Comparison of ENCODE assay signal across 10 cellular contexts in the genomic region with DNA sequence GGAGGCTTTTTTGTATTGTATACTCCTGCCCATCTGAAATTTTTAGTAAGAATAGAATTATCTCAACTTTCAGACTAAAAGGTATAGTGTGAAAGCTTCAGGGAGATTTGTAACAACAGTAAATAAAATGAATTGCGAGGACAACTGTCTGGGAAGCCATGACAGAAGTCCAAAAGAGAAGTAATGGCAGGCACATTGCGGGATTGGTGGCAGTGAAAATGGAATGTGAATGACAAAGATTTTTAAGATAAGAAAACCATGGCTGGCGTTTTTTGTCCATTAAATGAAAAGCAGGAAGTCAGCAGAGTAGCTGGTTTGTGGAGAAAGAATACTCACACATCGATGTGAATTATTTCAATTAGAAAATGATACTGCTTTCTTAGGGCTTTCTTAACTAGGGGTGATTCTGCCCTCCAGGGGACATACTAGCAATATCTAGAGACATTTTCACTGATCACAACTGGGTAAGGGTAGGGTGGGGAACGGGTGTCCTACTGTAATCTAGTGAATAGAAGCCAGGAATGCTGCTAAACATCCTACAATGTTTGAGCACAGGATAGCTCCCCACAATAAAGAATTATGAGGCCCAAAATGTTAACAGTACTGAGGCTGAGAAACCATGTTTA. TPM values are rescaled to one million over a fixed set of nuclear protein-coding genes. Genes with fewer than 3 reads are reported as not detected.
A peak's percentile ranks its signal among the peaks of the same experiment; 100 is the strongest.
DNase-seq lines count a peak whose midpoint lies in the region; ATAC-seq, FAIRE-seq and TF ChIP-seq lines count a peak whose summit lies in the region.
"Had no signal": no experiment of that assay in that cellular context is flagged by ENCODE, and none has a peak within 500 bp of the region (broad histone marks: within the 10 kb centered on the region; RNA-seq: fewer than 3 reads in every experiment).

No MANE protein-coding gene starts in this region.

- ATAC-seq in CD4-positive, CD25-positive, alpha-beta regulatory T cell (ENCODE audit: low read depth in 2 of 2) = no peak
- no peak for ATAC-seq in naive thymus-derived CD4-positive, alpha-beta T cell
- ATAC-seq in natural killer cell (no peak), GM19397 (IDR thresholded peaks at IDR 0.05; ENCODE audit: unreplicated experiment) (no peak), HG02870 (IDR thresholded peaks at IDR 0.05; ENCODE audit: unreplicated experiment) (no peak)

- peak overlapping the region; percentile 99 for H3K27ac ChIP-seq in CD4-positive, CD25-positive, alpha-beta regulatory T cell (ENCODE audit: insufficient read depth, low read length, poor library complexity, severe bottlenecking)
- peak overlapping the region; percentile 98 for H3K27ac ChIP-seq in naive thymus-derived CD4-positive, alpha-beta T cell (ENCODE audit: low read depth, low read length)

- no peaks in the 10 kb centered on the region for H3K9me3 Mint-ChIP-seq in CD4-positive, CD25-positive, alpha-beta regulatory T cell
- H3K9me3 Mint-ChIP-seq in naive thymus-derived CD4-positive, alpha-beta T cell = no peaks in the 10 kb centered on the region
- H3K9me3 Mint-ChIP-seq in natural killer cell = no peaks in the 10 kb centered on the region
- H3K9me3 Mint-ChIP-seq: IgD-negative memory B cell; stimulated activated naive CD8-positive, alpha-beta T cell treated with anti-CD3 and anti-CD28 coated beads, Interleukin-15, Interleukin-2, amounts not matched to agents 100 ng/mL and 50 ng/mL, for 24 hours had no signal

- H3K27me3 ChIP-seq in CD4-positive, CD25-positive, alpha-beta regulatory T cell (ENCODE audit: control insufficient read depth, insufficient read depth, low read length) = no peaks in the 10 kb centered on the region
- H3K27me3 ChIP-seq in naive thymus-derived CD4-positive, alpha-beta T cell (ENCODE audit: control insufficient read depth in 2 of 2, insufficient read depth in 2 of 2, low read length in 2 of 2) = no peaks in the 10 kb centered on the region

- peak overlapping the region in 1 of 3 donors; percentile 33 for H3K27ac Mint-ChIP-seq in CD4-positive, CD25-positive, alpha-beta regulatory T cell
- no peak overlapping the region for H3K27ac Mint-ChIP-seq in naive thymus-derived CD4-positive, alpha-beta T cell
- H3K27ac Mint-ChIP-seq in natural killer cell = no peak overlapping the region
- H3K27ac Mint-ChIP-seq: stimulated activated naive CD8-positive, alpha-beta T cell treated with anti-CD3 and anti-CD28 coated beads, Interleukin-15, Interleukin-2, amounts not matched to agents 100 ng/mL and 50 ng/mL, for 24 hours had no signal

- H3K4me1 ChIP-seq in CD4-positive, CD25-positive, alpha-beta regulatory T cell (ENCODE audit: control insufficient read depth, insufficient read depth, low read length, poor library complexity, severe bottlenecking) = peaks cover 68% of the 10 kb centered on the region
- H3K4me1 ChIP-seq in naive thymus-derived CD4-positive, alpha-beta T cell (ENCODE audit: control insufficient read depth in 2 of 2, insufficient read depth in 2 of 2, low read length in 2 of 2) = peaks cover 26 to 41% of the 10 kb centered on the region in 2 donors

- POLR2A ChIA-PET in naive thymus-derived CD4-positive, alpha-beta T cell (lab: Charles Lee) = interaction anchor here (1.1 to 9.0 kb wide), 10 partner anchors 16 to 116 kb away, joined by 3 to 779 read pairs (median 10); no protein-coding TSS in a partner anchor

- H3K9me3 ChIP-seq in CD4-positive, CD25-positive, alpha-beta regulatory T cell (ENCODE audit: control insufficient read depth in 2 of 2, low read length in 2 of 2) = no peaks in the 10 kb centered on the region
- H3K9me3 ChIP-seq in naive thymus-derived CD4-positive, alpha-beta T cell (ENCODE audit: control insufficient read depth in 2 of 3, low read length in 3 of 3) = no peaks in the 10 kb centered on the region

- peak in 1 of 3 donors; percentile 46 for DNase-seq in CD4-positive, CD25-positive, alpha-beta regulatory T cell
- no peak for DNase-seq in LNCaP clone FGC (ENCODE audit: low read depth)
- DNase-seq in dermis blood vessel endothelial cell = peak; percentile 41
- DNase-seq in naive thymus-derived CD4-positive, alpha-beta T cell = no peak
- no peak for DNase-seq in natural killer cell
- no peak for DNase-seq in RCC 7860 (ENCODE audit: low spot score)

- TF ChIP-seq CTCF in LNCaP clone FGC (IDR thresholded peaks at IDR 0.05; ENCODE audit: control insufficient read depth, extremely low read depth, insufficient read depth) = 0 out of 2 replicates have a peak, but pooled peaks have one; percentile 8
- TF ChIP-seq CTCF in natural killer cell (IDR thresholded peaks at IDR 0.05) = no peak

- no peak for FAIRE-seq in RCC 7860 (lab: Jason Lieb, UNC)

- no peaks in the 10 kb centered on the region for H3K27me3 Mint-ChIP-seq in CD4-positive, CD25-positive, alpha-beta regulatory T cell
- no peaks in the 10 kb centered on the region for H3K27me3 Mint-ChIP-seq in naive thymus-derived CD4-positive, alpha-beta T cell
- H3K27me3 Mint-ChIP-seq in natural killer cell (ENCODE audit: low read depth in 2 of 2) = no peaks in the 10 kb centered on the region
- H3K27me3 Mint-ChIP-seq: IgD-negative memory B cell; stimulated activated naive CD8-positive, alpha-beta T cell treated with anti-CD3 and anti-CD28 coated beads, Interleukin-15, Interleukin-2, amounts not matched to agents 100 ng/mL and 50 ng/mL, for 24 hours had no signal

- CTCF ChIA-PET in naive thymus-derived CD4-positive, alpha-beta T cell (lab: Charles Lee) = interaction anchor here (1.0 to 9.5 kb wide), 2 partner anchors 18 to 37 kb away, joined by 3 to 104 read pairs; no protein-coding TSS in a partner anchor

- peak overlapping the region; percentile 99 for H3K4me3 ChIP-seq in CD4-positive, CD25-positive, alpha-beta regulatory T cell (ENCODE audit: low read depth, low read length)
- H3K4me3 ChIP-seq in LNCaP clone FGC (ENCODE audit: low read depth, low read length) = peak overlapping the region; percentile 79
- H3K4me3 ChIP-seq in naive thymus-derived CD4-positive, alpha-beta T cell (ENCODE audit: low read length) = peak overlapping the region; percentile 93

- peaks cover 3% of the 10 kb centered on the region for H3K36me3 Mint-ChIP-seq in CD4-positive, CD25-positive, alpha-beta regulatory T cell
- peaks cover 3 to 23% (median 13%) of the 10 kb centered on the region in 5 donors for H3K36me3 Mint-ChIP-seq in naive thymus-derived CD4-positive, alpha-beta T cell
- H3K36me3 Mint-ChIP-seq in natural killer cell = no peaks in the 10 kb centered on the region
- H3K36me3 Mint-ChIP-seq: IgD-negative memory B cell had no signal

- peaks cover 42 to 66% (median 55%) of the 10 kb centered on the region in 4 donors for H3K4me1 Mint-ChIP-seq in CD4-positive, CD25-positive, alpha-beta regulatory T cell
- H3K4me1 Mint-ChIP-seq in naive thymus-derived CD4-positive, alpha-beta T cell = peaks cover 48 to 61% (median 52%) of the 10 kb centered on the region in 7 donors
- peaks cover 58 to 61% of the 10 kb centered on the region in 2 donors for H3K4me1 Mint-ChIP-seq in natural killer cell

- no peak overlapping the region for H3K4me3 Mint-ChIP-seq in CD4-positive, CD25-positive, alpha-beta regulatory T cell
- no peak overlapping the region for H3K4me3 Mint-ChIP-seq in naive thymus-derived CD4-positive, alpha-beta T cell
- no peak overlapping the region for H3K4me3 Mint-ChIP-seq in natural killer cell
- H3K4me3 Mint-ChIP-seq: stimulated activated naive CD8-positive, alpha-beta T cell treated with anti-CD3 and anti-CD28 coated beads, Interleukin-15, Interleukin-2, amounts not matched to agents 100 ng/mL and 50 ng/mL, for 24 hours had no signal

- intact Hi-C loops in naive thymus-derived CD4-positive, alpha-beta T cell (cut with micrococcal nuclease) = loop anchor here (1.0 to 10.0 kb wide), 9 partner anchors 8 to 656 kb away; a partner anchor contains a TSS
- intact Hi-C loops in natural killer cell (cut with micrococcal nuclease) = loop anchor here (5.0 to 10.0 kb wide), 2 partner anchors 246 to 766 kb away; a partner anchor contains a TSS

- H3K36me3 ChIP-seq in CD4-positive, CD25-positive, alpha-beta regulatory T cell (ENCODE audit: control insufficient read depth, insufficient read depth, low read length) = peaks cover 4% of the 10 kb centered on the region
- H3K36me3 ChIP-seq in naive thymus-derived CD4-positive, alpha-beta T cell (ENCODE audit: control insufficient read depth in 2 of 3, insufficient read depth in 3 of 3, low read length in 3 of 3) = peaks cover 0 to 6% (median 0%) of the 10 kb centered on the region in 3 experiments

RNA-seq across cellular contexts. Expression of a gene that starts 1.6 kb away (rescaled TPM):
- total RNA-seq in CD4-positive, CD25-positive, alpha-beta regulatory T cell = 36.5 TPM
- 10 to 100 TPM; 25.5 to 36.3 (median 29.9) TPM for polyA plus RNA-seq in CD4-positive, CD25-positive, alpha-beta regulatory T cell
- total RNA-seq in dermis blood vessel endothelial cell (17.5 and 21.9 TPM in 2 replicates), natural killer cell (10 to 100 TPM; 34.8 to 42.6 (median 36.1) TPM)
- total RNA-seq in naive thymus-derived CD4-positive, alpha-beta T cell = 10 to 100 TPM; 38.4 to 89.2 (median 45.9) TPM
- polyA plus RNA-seq in naive thymus-derived CD4-positive, alpha-beta T cell = 10 to 100 TPM; 45.6 to 67.0 TPM

RNA-seq across cellular contexts. Expression of a gene that starts 2.0 kb away (rescaled TPM):
- total RNA-seq in CD4-positive, CD25-positive, alpha-beta regulatory T cell = 194 TPM
- 10 to 100 TPM; 30.4 to 55.4 (median 49.3) TPM for polyA plus RNA-seq in CD4-positive, CD25-positive, alpha-beta regulatory T cell
- total RNA-seq in dermis blood vessel endothelial cell = 82.9 and 86.4 TPM in 2 replicates
- total RNA-seq in naive thymus-derived CD4-positive, alpha-beta T cell = 100 to 1,000 TPM; 183 to 879 (median 440) TPM
- polyA plus RNA-seq in naive thymus-derived CD4-positive, alpha-beta T cell = 100 to 1,000 TPM in 1 of 2 donors, 10 to 100 TPM in 1; 84.7 to 161 TPM
- total RNA-seq in natural killer cell = 100 to 1,000 TPM; 502 to 568 (median 539) TPM
